15 cellular contexts compared by ENCODE assay signal in genomic region chr10:93421426-93421825, GRCh38.
DNase-seq lines count a peak whose midpoint lies in the region; ATAC-seq and TF ChIP-seq lines count a peak whose summit lies in the region.
"Had no signal": no experiment of that assay in that cellular context is flagged by ENCODE, and none has a peak within 500 bp of the region (broad histone marks: within the 10 kb centered on the region; RNA-seq: fewer than 3 reads in every experiment).

No MANE protein-coding gene starts in this region.

- no peak; the same call in 1 of the 2 replicates for TF ChIP-seq EP300 in Ishikawa (IDR thresholded peaks at IDR 0.05; ENCODE audit: borderline replicate concordance)

- H3K4me1 ChIP-seq in BLaER1 (peaks cover 36% of the 10 kb centered on the region), esophagus (ENCODE audit: control insufficient read depth in 2 of 2, insufficient read depth in 2 of 2, low read length in 1 of 2) (peaks cover 5 to 7% of the 10 kb centered on the region in 2 donors), osteoblast (ENCODE audit: insufficient read depth, low read length) (no peaks in the 10 kb centered on the region)

- WGBS in esophagus, 2 donors, result 58 to 63% methylated on average over 3 of the region's 3 CpGs

- TF ChIP-seq CTCF in osteoblast (IDR thresholded peaks at IDR 0.05; ENCODE audit: extremely low read depth, low read depth, low read length), result no peak

- no peak overlapping the region for H3K4me3 ChIP-seq in BLaER1
- H3K4me3 ChIP-seq in esophagus (ENCODE audit: low read depth in 1 of 2, low read length in 2 of 2), result no peak overlapping the region
- H3K4me3 ChIP-seq in osteoblast (ENCODE audit: insufficient read depth, low read length), result no peak overlapping the region

- H3K27ac ChIP-seq in BLaER1 (peak overlapping the region; percentile 27; the same call in 1 of the 2 replicates), esophagus (ENCODE audit: low read depth in 2 of 2, low read length in 1 of 2) (peak overlapping the region; percentile 53 to 66), osteoblast (ENCODE audit: low read depth, low read length) (no peak overlapping the region)

- H3K79me2 ChIP-seq in osteoblast (ENCODE audit: insufficient read depth, low read length), result peaks cover 81% of the 10 kb centered on the region

- no peaks in the 10 kb centered on the region for H3K36me3 ChIP-seq in BLaER1
- H3K36me3 ChIP-seq in esophagus (ENCODE audit: control insufficient read depth in 2 of 2, insufficient read depth in 2 of 2, low read length in 1 of 2), result peaks cover 0 to 12% of the 10 kb centered on the region in 2 donors
- H3K36me3 ChIP-seq in osteoblast (ENCODE audit: insufficient read depth, low read length), result peaks cover 89% of the 10 kb centered on the region

- H4K20me1 ChIP-seq in BLaER1 (no peaks in the 10 kb centered on the region), osteoblast (ENCODE audit: insufficient read depth, low read length) (peaks cover 3% of the 10 kb centered on the region)

- no peak for ATAC-seq in stimulated activated naive CD8-positive, alpha-beta T cell treated with anti-CD3 and anti-CD28 coated beads, Interleukin-15, Interleukin-2, amounts not matched to agents 100 U/mL and 50 U/mL, for 24 hours
- ATAC-seq: naive thymus-derived CD4-positive, alpha-beta T cell; stimulated activated effector memory CD8-positive, alpha-beta T cell treated with anti-CD3 and anti-CD28 coated beads, Interleukin-12 subunit alpha, Interleukin-12 subunit beta, amount 100 ng/mL, for 72 hours had no signal

- DNase-seq in osteoblast (ENCODE audit: insufficient read length, low spot score, missing footprints) (peak; percentile 4), NCI-H187 (lab: John Stamatoyannopoulos, UW) (no peak), erythroblast (lab: John Stamatoyannopoulos, UW) (no peak)
- DNase-seq in activated CD8-positive, alpha-beta memory T cell treated with anti-CD3 and anti-CD28 coated beads, Interleukin-2, amount 50 U/mL, for 4 hours, result no peak
- DNase-seq in stimulated activated naive CD8-positive, alpha-beta T cell treated with anti-CD3 and anti-CD28 coated beads, Interleukin-15, Interleukin-2, amounts not matched to agents 100 U/mL and 50 U/mL, for 24 hours, result no peak
- DNase-seq: activated B cell treated with CpG ODN at 0.5 μM for 24 hours; activated naive CD4-positive, alpha-beta T cell; Karpas-422; naive thymus-derived CD4-positive, alpha-beta T cell; NCI-H1417 treated with DMSO at 0.1 percent for 48 hours had no signal

- TF ChIP-seq POLR2A in erythroblast (IDR thresholded peaks at IDR 0.05; ENCODE audit: low read length), result no peak

- no peaks in the 10 kb centered on the region for H3K9me3 ChIP-seq in BLaER1
- H3K9me3 ChIP-seq in esophagus (ENCODE audit: control insufficient read depth in 2 of 2, insufficient read depth in 1 of 2, low read depth in 1 of 2, low read length in 1 of 2), result no peaks in the 10 kb centered on the region
- H3K9me3 ChIP-seq in osteoblast (ENCODE audit: low read depth, low read length), result no peaks in the 10 kb centered on the region

- no peaks in the 10 kb centered on the region for H3K27me3 ChIP-seq in BLaER1
- no peaks in the 10 kb centered on the region for H3K27me3 ChIP-seq in esophagus (ENCODE audit: control insufficient read depth in 1 of 2, insufficient read depth in 2 of 2, low read length in 2 of 2)
- no peaks in the 10 kb centered on the region for H3K27me3 ChIP-seq in osteoblast (ENCODE audit: insufficient read depth, low read length)
- H3K27me3 ChIP-seq: brain microvascular endothelial cell had no signal

- TF ChIP-seq RAD21 in Ishikawa (IDR thresholded peaks at IDR 0.05; ENCODE audit: low read depth), result no peak

- H3K9ac ChIP-seq in BLaER1, result no peak overlapping the region

- H2AFZ ChIP-seq in osteoblast (ENCODE audit: low read length), result no peak overlapping the region

- H3K4me2 ChIP-seq in BLaER1 (peak overlapping the region; percentile 85; the same call in 1 of the 2 replicates), osteoblast (ENCODE audit: insufficient read depth, low read length) (no peak overlapping the region)

TF ChIP-seq in Ishikawa, 13 proteins besides CTCF, POLR2A, EP300 and RAD21:
- TF ChIP-seq YY1 (IDR thresholded peaks at IDR 0.05; ENCODE audit: low read depth) (no peak), EGR1 (IDR thresholded peaks at IDR 0.05) (no peak), USF1 (IDR thresholded peaks at IDR 0.05) (peak; percentile 86)
- TF ChIP-seq, protein P1, sequence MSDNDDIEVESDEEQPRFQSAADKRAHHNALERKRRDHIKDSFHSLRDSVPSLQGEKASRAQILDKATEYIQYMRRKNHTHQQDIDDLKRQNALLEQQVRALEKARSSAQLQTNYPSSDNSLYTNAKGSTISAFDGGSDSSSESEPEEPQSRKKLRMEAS (IDR thresholded peaks at IDR 0.05), result no peak; the same call in 1 of the 2 replicates
